ENCODE assay signal across 15 cellular contexts in the genomic region with DNA sequence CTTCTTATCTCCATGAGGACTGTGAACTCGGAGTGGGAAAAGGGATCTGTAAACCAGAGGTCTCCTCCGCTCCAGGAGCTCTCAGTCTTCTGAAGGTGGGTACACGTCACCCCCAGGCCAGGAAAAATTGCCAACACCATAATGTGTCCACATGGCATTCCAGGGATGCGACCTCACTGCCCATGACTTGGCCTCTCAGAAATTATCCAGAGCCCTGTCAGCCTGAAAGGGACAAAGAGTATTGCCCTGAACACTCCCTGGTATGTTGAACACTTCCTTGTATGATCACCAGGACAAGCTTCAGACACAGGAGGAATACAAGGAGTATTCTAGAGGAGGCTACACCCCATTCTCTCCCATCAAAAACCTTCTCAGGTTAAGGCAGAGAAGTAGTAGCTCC.
A peak's percentile ranks its signal among the peaks of the same experiment; 100 is the strongest.
DNase-seq lines count a peak whose midpoint lies in the region; ATAC-seq, FAIRE-seq and TF ChIP-seq lines count a peak whose summit lies in the region.
"Had no signal": no experiment of that assay in that cellular context is flagged by ENCODE, and none has a peak within 500 bp of the region (broad histone marks: within the 10 kb centered on the region; RNA-seq: fewer than 3 reads in every experiment).

No MANE protein-coding gene starts in this region.

- dilution Hi-C loops in IMR-90 (cut with HindIII; ENCODE audit: low sequenced_read_pairs, unreplicated experiment), result no loop called here
- dilution Hi-C loops in keratinocyte (cut with MboI; ENCODE audit: extremely low pct_ligation_motif_present, low sequenced_read_pairs), result no loop called here

- no peak overlapping the region for H2BK20ac ChIP-seq in IMR-90 (ENCODE audit: low read depth, low read length)

- intact Hi-C loops in IMR-90 (cut with micrococcal nuclease), result no loop called here
- intact Hi-C loops in breast epithelium (cut with DNase I; ENCODE audit: low total_unique reads), result no loop called here

- no peak overlapping the region for H2AK5ac ChIP-seq in IMR-90 (ENCODE audit: low read depth, low read length)

- WGBS in IMR-90 (ENCODE audit: extremely low coverage in 2 of 2, insufficient read length in 1 of 2), 2 experiments, result 100% methylated on average over 2 of the region's 4 CpGs; no CpG with 5 or more reads in 1 of the 2 experiments

- H3K79me1 ChIP-seq in IMR-90 (ENCODE audit: low read depth in 1 of 2, low read length in 2 of 2), result no peaks in the 10 kb centered on the region

- H3K14ac ChIP-seq in IMR-90 (replicated peaks; ENCODE audit: low read depth, low read length), result 0 out of 2 replicates have a peak overlapping the region, but pooled peaks have one; percentile 53

- no peak overlapping the region for H2BK15ac ChIP-seq in IMR-90 (ENCODE audit: low read depth, low read length)

- H4K20me1 ChIP-seq in IMR-90 (ENCODE audit: insufficient read depth, low read length), result no peaks in the 10 kb centered on the region
- no peaks in the 10 kb centered on the region for H4K20me1 ChIP-seq in keratinocyte (ENCODE audit: control insufficient read depth, extremely low read depth, insufficient read depth, low read length)

- peak; percentile 40 for DNase-seq in A172 (ENCODE audit: low spot score)
- DNase-seq in IMR-90, result peak; percentile 29
- DNase-seq in breast epithelium (ENCODE audit: low spot score in 2 of 2), result no peak
- DNase-seq in keratinocyte (ENCODE audit: low read depth, low spot score), result no peak
- DNase-seq in amygdala (lab: John Stamatoyannopoulos, UW), result no peak
- no peak for DNase-seq in RPMI8226
- no peak for DNase-seq in NCI-H1048 (lab: John Stamatoyannopoulos, UW)
- DNase-seq: activated CD4-positive, alpha-beta T cell treated with anti-CD3 and anti-CD28 coated beads for 1 hour; activated T-cell treated with anti-CD3 and anti-CD28 coated beads, Interleukin-2, amount 50 U/mL, for 24 hours; Caco-2; heart right ventricle; T-helper 1 cell had no signal

- TF ChIP-seq CTCF in IMR-90 (conservative IDR thresholded peaks at IDR 0.05; ENCODE audit: low read depth, low read length), result no peak
- no peak for TF ChIP-seq CTCF in breast epithelium (IDR thresholded peaks at IDR 0.05)
- TF ChIP-seq CTCF in keratinocyte (optimal IDR thresholded peaks at IDR 0.05 in 1 of 3, IDR thresholded peaks at IDR 0.05 in 1 of 3, conservative IDR thresholded peaks at IDR 0.05 in 1 of 3; ENCODE audit: extremely low read depth in 1 of 3, insufficient read depth in 2 of 3, low read length in 3 of 3), result no peak

- no peak overlapping the region for H4K91ac ChIP-seq in IMR-90 (ENCODE audit: insufficient read depth, low read depth, low read length)

- in situ Hi-C loops in IMR-90 (cut with MboI; ENCODE audit: low sequenced_read_pairs), result no loop called here

- TF ChIP-seq RAD21 in IMR-90 (IDR thresholded peaks at IDR 0.05; ENCODE audit: low read length), result no peak

- ATAC-seq in IMR-90 (ENCODE audit: low read depth), result peak; percentile 37
- ATAC-seq in HG03571 (IDR thresholded peaks at IDR 0.05; ENCODE audit: unreplicated experiment), result no peak
- ATAC-seq: heart right ventricle had no signal

- CTCF ChIA-PET in IMR-90 (lab: Yijun Ruan, JAX), result interaction anchor here (1.3 kb wide), 1 partner anchor 168 kb away, joined by 4 read pairs; no protein-coding TSS in a partner anchor

- H4K5ac ChIP-seq in IMR-90 (ENCODE audit: low read depth, low read length), result no peak overlapping the region

- H3K9ac ChIP-seq in IMR-90 (ENCODE audit: low read depth, low read length) (no peak overlapping the region), keratinocyte (ENCODE audit: control insufficient read depth, extremely low read depth, insufficient read depth, low read length) (peak overlapping the region; percentile 77)

- H3K27me3 ChIP-seq in IMR-90 (ENCODE audit: control insufficient read depth, insufficient read depth, low read length) (peaks cover 5% of the 10 kb centered on the region), breast epithelium (no peaks in the 10 kb centered on the region), keratinocyte (ENCODE audit: control insufficient read depth, extremely low read depth, insufficient read depth, low read length) (no peaks in the 10 kb centered on the region)
- H3K27me3 ChIP-seq: heart right ventricle, neutrophil had no signal

- POLR2A ChIA-PET in IMR-90 (lab: Charles Lee; ENCODE audit: unreplicated experiment), result no interaction called here

- H2BK120ac ChIP-seq in IMR-90 (ENCODE audit: low read depth, low read length), result no peak overlapping the region

- no peaks in the 10 kb centered on the region for H3K36me3 ChIP-seq in IMR-90 (ENCODE audit: control insufficient read depth, insufficient read depth, low read length)
- H3K36me3 ChIP-seq in breast epithelium, result no peaks in the 10 kb centered on the region
- H3K36me3 ChIP-seq in keratinocyte (ENCODE audit: control insufficient read depth in 2 of 2, extremely low read depth in 1 of 2, insufficient read depth in 2 of 2, low read length in 2 of 2), result no peaks in the 10 kb centered on the region
- H3K36me3 ChIP-seq: heart right ventricle, neutrophil had no signal

- H2AFZ ChIP-seq in IMR-90 (replicated peaks; ENCODE audit: low read length, poor library complexity), result peak overlapping the region; percentile 7
- peak overlapping the region; percentile 95 for H2AFZ ChIP-seq in keratinocyte (ENCODE audit: control insufficient read depth, low read length)

- no peak overlapping the region for H2BK5ac ChIP-seq in IMR-90 (ENCODE audit: low read depth, low read length, poor library complexity, severe bottlenecking)

- TF ChIP-seq POLR2A in IMR-90 (IDR thresholded peaks at IDR 0.05; ENCODE audit: low read depth, low read length), result no peak
- TF ChIP-seq POLR2A in breast epithelium (IDR thresholded peaks at IDR 0.05), result no peak

- no peak overlapping the region for H4K8ac ChIP-seq in IMR-90 (ENCODE audit: low read depth in 2 of 2, low read length in 2 of 2)

- H3K27ac ChIP-seq in IMR-90 (ENCODE audit: insufficient read depth, low read length), result no peak overlapping the region
- H3K27ac ChIP-seq in breast epithelium, result peak overlapping the region in 1 of 2 donors; percentile 39
- peak overlapping the region; percentile 94 for H3K27ac ChIP-seq in keratinocyte (ENCODE audit: control insufficient read depth, insufficient read depth, low read length)
- H3K27ac ChIP-seq: heart right ventricle, neutrophil had no signal

- peak overlapping the region; percentile 23 for H2AK9ac ChIP-seq in IMR-90 (replicated peaks; ENCODE audit: low read depth, low read length, poor library complexity)

- no peaks in the 10 kb centered on the region for H3K9me3 ChIP-seq in IMR-90 (ENCODE audit: control insufficient read depth, insufficient read depth, low read length)
- H3K9me3 ChIP-seq in breast epithelium, result no peaks in the 10 kb centered on the region
- no peaks in the 10 kb centered on the region for H3K9me3 ChIP-seq in keratinocyte (ENCODE audit: control insufficient read depth, low read depth, low read length)
- H3K9me3 ChIP-seq: Caco-2, neutrophil had no signal

- H3K4me3 ChIP-seq in IMR-90 (ENCODE audit: insufficient read depth, low read depth, low read length), result no peak overlapping the region
- peak overlapping the region in 2 of 3 donors; percentile 11 to 23 for H3K4me3 ChIP-seq in breast epithelium
- H3K4me3 ChIP-seq in keratinocyte (ENCODE audit: control insufficient read depth in 2 of 3, extremely low read depth in 1 of 3, insufficient read depth in 2 of 3, low read depth in 1 of 3, low read length in 3 of 3), result peak overlapping the region; percentile 28 to 73 (median 62)
- H3K4me3 ChIP-seq: heart right ventricle had no signal

- H3K4me1 ChIP-seq in IMR-90 (ENCODE audit: control insufficient read depth, insufficient read depth, low read length) (peaks cover 3% of the 10 kb centered on the region; the same call in 1 of the 2 replicates), breast epithelium (no peaks in the 10 kb centered on the region), keratinocyte (ENCODE audit: control insufficient read depth, extremely low read depth, insufficient read depth, low read length) (peaks cover 24% of the 10 kb centered on the region)
- H3K4me1 ChIP-seq: Caco-2 had no signal

- no peak overlapping the region for H3K18ac ChIP-seq in IMR-90 (ENCODE audit: low read depth, low read length)

- no peaks in the 10 kb centered on the region for H3K79me2 ChIP-seq in keratinocyte (ENCODE audit: control insufficient read depth, insufficient read depth, low read length)

- H3K4me2 ChIP-seq in IMR-90 (ENCODE audit: low read depth, low read length) (no peak overlapping the region), keratinocyte (ENCODE audit: control insufficient read depth, extremely low read depth, insufficient read depth, low read depth, low read length) (peak overlapping the region; percentile 95)

- H3K9me1 ChIP-seq in IMR-90 (ENCODE audit: insufficient read depth, low read length) (peaks cover 4% of the 10 kb centered on the region; the same call in 1 of the 2 replicates), keratinocyte (ENCODE audit: control insufficient read depth, extremely low read depth, insufficient read depth, low read length) (no peaks in the 10 kb centered on the region)

- no TSS peak for BruUV-seq in IMR-90 (replicated peaks; lab: Mats Ljungman, UMichigan)

- no peak overlapping the region for H3K56ac ChIP-seq in IMR-90 (ENCODE audit: extremely low read depth, insufficient read depth, low read length)

- no peak overlapping the region for H3K4ac ChIP-seq in IMR-90 (ENCODE audit: low read depth, low read length)

- peak overlapping the region; percentile 9; the same call in 1 of the 2 replicates for H3K23ac ChIP-seq in IMR-90 (ENCODE audit: low read depth, low read length)

- no peak for FAIRE-seq in keratinocyte (lab: Jason Lieb, UNC)
- FAIRE-seq: A204.1 had no signal

TF ChIP-seq in IMR-90, 13 proteins besides CTCF, POLR2A, EP300 and RAD21 (continues in another document):
- TF ChIP-seq FOS (IDR thresholded peaks at IDR 0.05; ENCODE audit: low read depth, low read length) (no peak), CHD1 (IDR thresholded peaks at IDR 0.05; ENCODE audit: low read depth, low read length) (no peak), CEBPB (IDR thresholded peaks at IDR 0.05; ENCODE audit: low read depth, low read length) (no peak), NFE2L2 (IDR thresholded peaks at IDR 0.05; ENCODE audit: low read depth, low read length) (no peak), RCOR1 (IDR thresholded peaks at IDR 0.05; ENCODE audit: insufficient replicate concordance, low read length) (no peak), SMC3 (IDR thresholded peaks at IDR 0.05; ENCODE audit: low read depth, low read length) (no peak)
- TF ChIP-seq, protein P1, sequence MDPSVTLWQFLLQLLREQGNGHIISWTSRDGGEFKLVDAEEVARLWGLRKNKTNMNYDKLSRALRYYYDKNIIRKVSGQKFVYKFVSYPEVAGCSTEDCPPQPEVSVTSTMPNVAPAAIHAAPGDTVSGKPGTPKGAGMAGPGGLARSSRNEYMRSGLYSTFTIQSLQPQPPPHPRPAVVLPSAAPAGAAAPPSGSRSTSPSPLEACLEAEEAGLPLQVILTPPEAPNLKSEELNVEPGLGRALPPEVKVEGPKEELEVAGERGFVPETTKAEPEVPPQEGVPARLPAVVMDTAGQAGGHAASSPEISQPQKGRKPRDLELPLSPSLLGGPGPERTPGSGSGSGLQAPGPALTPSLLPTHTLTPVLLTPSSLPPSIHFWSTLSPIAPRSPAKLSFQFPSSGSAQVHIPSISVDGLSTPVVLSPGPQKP (IDR thresholded peaks at IDR 0.05; ENCODE audit: borderline replicate concordance, low read depth, low read length), result no peak

Comparison
In these comparisons a context has a peak if more than half of its experiments do, and no peak if none do; other contexts are left out.
1. DNase-seq: peak in A172 (single experiment) and IMR-90 (single experiment); none in breast epithelium (0 of 2), keratinocyte (single experiment), amygdala (0 of 56), RPMI8226 (single experiment) and NCI-H1048 (single experiment).